In the genomic region with DNA sequence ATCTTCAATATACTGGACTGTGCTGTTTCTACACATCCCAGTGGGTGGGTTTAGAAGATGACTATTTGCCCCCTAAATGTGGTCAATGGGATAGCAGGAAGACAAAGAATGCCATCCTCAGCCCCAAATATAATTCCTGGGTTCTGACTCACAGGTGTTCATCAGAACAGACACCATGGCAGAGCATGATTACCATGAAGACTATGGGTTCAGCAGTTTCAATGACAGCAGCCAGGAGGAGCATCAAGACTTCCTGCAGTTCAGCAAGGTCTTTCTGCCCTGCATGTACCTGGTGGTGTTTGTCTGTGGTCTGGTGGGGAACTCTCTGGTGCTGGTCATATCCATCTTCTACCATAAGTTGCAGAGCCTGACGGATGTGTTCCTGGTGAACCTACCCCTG, we compare ENCODE assay signal across 1 cellular context.
TF ChIP-seq lines count a peak whose summit lies in the region.

No MANE protein-coding gene starts in this region.

TF ChIP-seq in HepG2, 621 proteins besides CTCF, POLR2A, EP300 and RAD21:
- TF ChIP-seq MAZ (IDR thresholded peaks at IDR 0.05; ENCODE audit: borderline replicate concordance, low read depth, low read length) (no peak), MAZ (CRISPR knock-in tag; IDR thresholded peaks at IDR 0.05; ENCODE audit: low read depth) (no peak), CBFB (CRISPR knock-in tag; IDR thresholded peaks at IDR 0.05) (no peak), NFATC3 (CRISPR knock-in tag; IDR thresholded peaks at IDR 0.05) (no peak), AHR (CRISPR knock-in tag; IDR thresholded peaks at IDR 0.05) (no peak), IRF2 (CRISPR knock-in tag; IDR thresholded peaks at IDR 0.05) (no peak), ZFP90 (CRISPR knock-in tag; IDR thresholded peaks at IDR 0.05; ENCODE audit: borderline replicate concordance) (no peak), ZNF883 (CRISPR knock-in tag; IDR thresholded peaks at IDR 0.05; ENCODE audit: not compliant biosample characterization) (no peak), ATRX (CRISPR knock-in tag; IDR thresholded peaks at IDR 0.05; ENCODE audit: borderline replicate concordance) (no peak)
